In genomic region chr22:33438273-33438672, GRCh38 we compare ENCODE assay signal across 8 cellular contexts.
DNase-seq lines count a peak whose midpoint lies in the region; ATAC-seq and TF ChIP-seq lines count a peak whose summit lies in the region.
"Had no signal": no experiment of that assay in that cellular context is flagged by ENCODE, and none has a peak within 500 bp of the region (broad histone marks: within the 10 kb centered on the region; RNA-seq: fewer than 3 reads in every experiment).

No MANE protein-coding gene starts in this region.

- ATAC-seq in GM18861 (IDR thresholded peaks at IDR 0.05; ENCODE audit: unreplicated experiment), result no peak
- ATAC-seq: natural killer cell treated with Interleukin-12 subunit alpha and Interleukin-12 subunit beta and Interleukin-15 and Interleukin-18, amount 100 ng/mL, for 72 hours had no signal

- DNase-seq in G401 (ENCODE audit: low spot score) (peak; percentile 94), NCI-H2171 treated with DMSO at 0.1 percent for 48 hours (lab: John Stamatoyannopoulos, UW) (peak; percentile 98), dorsolateral prefrontal cortex (peak in 9 of 10 donors; percentile 23 to 88 (median 63)), putamen (ENCODE audit: low spot score) (peak; percentile 34), GF-D8 (lab: John Stamatoyannopoulos, UW) (no peak), right atrium auricular region (ENCODE audit: low spot score) (no peak)

- intact Hi-C loops in dorsolateral prefrontal cortex (cut with DNase I), result no loop called here

- TF ChIP-seq CTCF in dorsolateral prefrontal cortex (IDR thresholded peaks at IDR 0.05 in 54 of 56, conservative IDR thresholded peaks at IDR 0.05 in 2 of 56; ENCODE audit: low read depth in 1 of 56, partially characterized antibody in 56 of 56) (no peak), right atrium auricular region (IDR thresholded peaks at IDR 0.05) (no peak)

- H3K27me3 ChIP-seq in dorsolateral prefrontal cortex (no peaks in the 10 kb centered on the region), right atrium auricular region (no peaks in the 10 kb centered on the region)

- H3K27ac ChIP-seq in dorsolateral prefrontal cortex (peak overlapping the region in 33 of 59 donors; percentile 1 to 79 (median 48)), right atrium auricular region (no peak overlapping the region)

- no peaks in the 10 kb centered on the region for H3K9me3 ChIP-seq in right atrium auricular region

- in situ Hi-C loops in G401 (cut with HindIII; ENCODE audit: low sequenced_read_pairs), result no loop called here

- H3K36me3 ChIP-seq in right atrium auricular region, result no peaks in the 10 kb centered on the region

- H3K4me3 ChIP-seq in dorsolateral prefrontal cortex, result no peak overlapping the region
- no peak overlapping the region for H3K4me3 ChIP-seq in right atrium auricular region

- H3K4me1 ChIP-seq in right atrium auricular region, result no peaks in the 10 kb centered on the region

Comparison
In these comparisons a context has a peak if more than half of its experiments do, and no peak if none do; other contexts are left out.
1. DNase-seq: peak in G401 (single experiment), NCI-H2171 treated with DMSO at 0.1 percent for 48 hours (single experiment), dorsolateral prefrontal cortex (9 of 10) and putamen (single experiment); none in GF-D8 (single experiment) and right atrium auricular region (single experiment).
2. H3K27ac ChIP-seq: peak in dorsolateral prefrontal cortex (33 of 59); none in right atrium auricular region (0 of 2).